In genomic region chr1:71641013-71641412, GRCh38 we compare ENCODE assay signal across 15 cellular contexts.
"Had no signal": no experiment of that assay in that cellular context is flagged by ENCODE, and none has a peak within 500 bp of the region (broad histone marks: within the 10 kb centered on the region; RNA-seq: fewer than 3 reads in every experiment).

No MANE protein-coding gene starts in this region.

- DNase-seq: activated B cell treated with CpG ODN at 0.5 μM for 24 hours; activated CD4-positive, alpha-beta T cell treated with anti-CD3 and anti-CD28 coated beads, Interleukin-2, amount 10 ng/mL, durations not matched to agents 7 days and 5 days; activated CD8-positive, alpha-beta memory T cell treated with anti-CD3 and anti-CD28 coated beads for 24 hours; activated naive CD4-positive, alpha-beta T cell treated with anti-CD3 and anti-CD28 coated beads for 36 hours; effector CD8-positive, alpha-beta T cell; heart right ventricle; mesenchymal stem cell; stimulated activated CD4-positive, alpha-beta T cell treated with anti-CD3 and anti-CD28 coated beads, Interleukin-4, amount 100 ng/mL, for 1 hour; stimulated activated CD8-positive, alpha-beta memory T cell treated with anti-CD3 and anti-CD28 coated beads, Interleukin-4, amount 100 ng/mL, for 48 hours; stimulated activated naive CD8-positive, alpha-beta T cell treated with anti-CD3 and anti-CD28 coated beads, Interleukin-15, Interleukin-2, amounts not matched to agents 100 U/mL and 50 U/mL, for 24 hours had no signal

- H3K4me3 ChIP-seq: cardiac muscle cell, heart right ventricle, suprapubic skin had no signal

- H3K4me3 Mint-ChIP-seq: activated B cell treated with CpG ODN at 0.5 μM for 24 hours; activated CD4-positive, alpha-beta T cell treated with anti-CD3 and anti-CD28 coated beads, Interleukin-2, amount 10 ng/mL, durations not matched to agents 7 days and 5 days; activated naive CD4-positive, alpha-beta T cell treated with anti-CD3 and anti-CD28 coated beads for 36 hours; nephron had no signal

- FAIRE-seq: colon, islet of Langerhans had no signal

- H3K36me3 ChIP-seq: cardiac muscle cell, heart right ventricle, suprapubic skin had no signal

- H3K4me1 ChIP-seq: suprapubic skin had no signal

- H3K4me1 Mint-ChIP-seq: activated B cell treated with CpG ODN at 0.5 μM for 24 hours; activated CD4-positive, alpha-beta T cell treated with anti-CD3 and anti-CD28 coated beads, Interleukin-2, amount 10 ng/mL, durations not matched to agents 7 days and 5 days; nephron had no signal

- H3K9me3 ChIP-seq: heart right ventricle, suprapubic skin had no signal

- H3K27ac Mint-ChIP-seq: activated B cell treated with CpG ODN at 0.5 μM for 24 hours; activated CD4-positive, alpha-beta T cell treated with anti-CD3 and anti-CD28 coated beads, Interleukin-2, amount 10 ng/mL, durations not matched to agents 7 days and 5 days; activated naive CD4-positive, alpha-beta T cell treated with anti-CD3 and anti-CD28 coated beads for 36 hours; nephron had no signal

- H3K9me3 Mint-ChIP-seq: activated B cell treated with CpG ODN at 0.5 μM for 24 hours; activated CD4-positive, alpha-beta T cell treated with anti-CD3 and anti-CD28 coated beads, Interleukin-2, amount 10 ng/mL, durations not matched to agents 7 days and 5 days; activated naive CD4-positive, alpha-beta T cell treated with anti-CD3 and anti-CD28 coated beads for 36 hours; nephron had no signal

- H3K27me3 ChIP-seq: cardiac muscle cell, heart right ventricle, suprapubic skin had no signal

- H3K27ac ChIP-seq: cardiac muscle cell, suprapubic skin had no signal

- H3K27me3 Mint-ChIP-seq: activated B cell treated with CpG ODN at 0.5 μM for 24 hours; activated CD4-positive, alpha-beta T cell treated with anti-CD3 and anti-CD28 coated beads, Interleukin-2, amount 10 ng/mL, durations not matched to agents 7 days and 5 days had no signal
